ENCODE assay signal across 8 cellular contexts in the genomic region with DNA sequence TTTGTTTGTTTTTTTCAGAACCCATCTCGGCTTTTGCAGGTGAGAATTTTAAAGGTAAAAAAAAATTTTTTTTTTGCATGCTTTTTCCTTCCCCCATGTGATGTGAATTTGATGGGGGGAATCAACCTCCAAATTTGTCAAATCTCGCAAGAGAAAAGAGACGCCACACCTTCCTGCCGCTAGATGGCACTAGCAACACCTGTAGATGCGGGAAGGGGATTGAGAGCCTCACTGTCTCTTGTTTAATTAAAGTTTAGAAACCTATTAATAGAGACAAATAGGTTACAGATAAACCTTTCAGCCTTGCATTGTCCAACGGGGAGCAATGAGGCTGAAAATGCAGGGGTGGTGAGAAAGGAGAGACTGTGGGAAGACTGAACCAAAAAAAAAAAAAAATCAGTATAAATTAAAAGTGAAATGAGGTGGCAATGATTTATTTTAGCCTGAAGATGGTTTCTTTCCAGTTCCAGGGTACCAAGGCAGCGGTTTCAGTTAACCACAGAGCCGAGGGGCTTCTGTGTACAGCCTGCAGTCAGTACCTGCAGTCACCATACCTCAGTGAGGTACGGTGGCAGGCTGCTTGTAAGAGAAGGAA.
DNase-seq lines count a peak whose midpoint lies in the region; ATAC-seq and TF ChIP-seq lines count a peak whose summit lies in the region.

No MANE protein-coding gene starts in this region.

- H3K4me1 Mint-ChIP-seq in activated naive CD8-positive, alpha-beta T cell treated with anti-CD3 and anti-CD28 coated beads, Interleukin-2, amount 10 ng/mL, durations not matched to agents 7 days and 5 days = peaks cover 3% of the 10 kb centered on the region

- no peak overlapping the region for H3K27ac Mint-ChIP-seq in activated naive CD8-positive, alpha-beta T cell treated with anti-CD3 and anti-CD28 coated beads, Interleukin-2, amount 10 ng/mL, durations not matched to agents 7 days and 5 days

- POLR2A ChIA-PET in activated naive CD8-positive, alpha-beta T cell treated with anti-CD3 and anti-CD28 coated beads, Interleukin-2, amount 10 ng/mL, durations not matched to agents 7 days and 5 days (lab: Charles Lee) = no interaction called here

- H3K27me3 ChIP-seq in cardiac muscle cell = no peaks in the 10 kb centered on the region
- H3K27me3 ChIP-seq in SJSA1 (replicated peaks) = no peaks in the 10 kb centered on the region
- H3K27me3 ChIP-seq in sigmoid colon = no peaks in the 10 kb centered on the region

- H3K9me3 Mint-ChIP-seq in activated naive CD8-positive, alpha-beta T cell treated with anti-CD3 and anti-CD28 coated beads, Interleukin-2, amount 10 ng/mL, durations not matched to agents 7 days and 5 days = no peaks in the 10 kb centered on the region

- TF ChIP-seq CTCF in cardiac muscle cell (IDR thresholded peaks at IDR 0.05; ENCODE audit: low read depth, low read length) (peak; percentile 96), sigmoid colon (IDR thresholded peaks at IDR 0.05) (peak; percentile 82 to 92 (median 88))

- H3K9me3 ChIP-seq in cardiac muscle cell (ENCODE audit: low read depth) = no peaks in the 10 kb centered on the region
- H3K9me3 ChIP-seq in SJSA1 (replicated peaks) = no peaks in the 10 kb centered on the region
- H3K9me3 ChIP-seq in sigmoid colon = no peaks in the 10 kb centered on the region

- intact Hi-C loops in cardiac septum (cut with DNase I) (loop anchor here (2.0 kb wide), 1 partner anchor 158 kb away; no protein-coding TSS in a partner anchor), left ventricle myocardium superior (cut with micrococcal nuclease) (loop anchor here (10.0 kb wide), 1 partner anchor 178 kb away; no protein-coding TSS in a partner anchor), sigmoid colon (cut with DNase I) (loop anchor here (1.0 to 5.0 kb wide), 3 partner anchors 80 to 160 kb away; no protein-coding TSS in a partner anchor)

- DNase-seq in cardiac muscle cell (ENCODE audit: low read depth in 1 of 2, low spot score in 1 of 2) (peak; percentile 75), cardiac septum (ENCODE audit: low spot score) (no peak), SJSA1 (ENCODE audit: low read depth in 1 of 2, low spot score in 2 of 2) (peak; percentile 61 to 66), left ventricle myocardium superior (peak; percentile 69), sigmoid colon (peak; percentile 89)
- peak; percentile 49 for DNase-seq in activated naive CD8-positive, alpha-beta T cell treated with anti-CD3 and anti-CD28 coated beads, Interleukin-2, amount 10 ng/mL, durations not matched to agents 7 days and 5 days

- TF ChIP-seq POLR2A in sigmoid colon (IDR thresholded peaks at IDR 0.05) = no peak

- H3K27me3 Mint-ChIP-seq in activated naive CD8-positive, alpha-beta T cell treated with anti-CD3 and anti-CD28 coated beads, Interleukin-2, amount 10 ng/mL, durations not matched to agents 7 days and 5 days = peaks cover 36% of the 10 kb centered on the region

- H3K27ac ChIP-seq in cardiac muscle cell = no peak overlapping the region
- no peak overlapping the region for H3K27ac ChIP-seq in SJSA1
- peak overlapping the region; percentile 86 to 99 (median 94) for H3K27ac ChIP-seq in sigmoid colon

- H3K4me3 Mint-ChIP-seq in activated naive CD8-positive, alpha-beta T cell treated with anti-CD3 and anti-CD28 coated beads, Interleukin-2, amount 10 ng/mL, durations not matched to agents 7 days and 5 days = no peak overlapping the region

- H3K36me3 Mint-ChIP-seq in activated naive CD8-positive, alpha-beta T cell treated with anti-CD3 and anti-CD28 coated beads, Interleukin-2, amount 10 ng/mL, durations not matched to agents 7 days and 5 days = no peaks in the 10 kb centered on the region

- peak; percentile 68 for TF ChIP-seq RAD21 in Ishikawa (IDR thresholded peaks at IDR 0.05; ENCODE audit: low read depth)

- H3K36me3 ChIP-seq in cardiac muscle cell (no peaks in the 10 kb centered on the region), SJSA1 (no peaks in the 10 kb centered on the region), sigmoid colon (peaks cover 8 to 60% (median 22%) of the 10 kb centered on the region in 4 donors)

- WGBS in sigmoid colon, 2 donors = 12 to 13% methylated on average over 9 of the region's 9 CpGs

- H3K4me3 ChIP-seq in cardiac muscle cell (no peak overlapping the region), SJSA1 (no peak overlapping the region), sigmoid colon (no peak overlapping the region)

- TF ChIP-seq EP300 in Ishikawa (IDR thresholded peaks at IDR 0.05; ENCODE audit: borderline replicate concordance) (no peak), sigmoid colon (IDR thresholded peaks at IDR 0.05) (no peak)

- no peak for ATAC-seq in activated naive CD8-positive, alpha-beta T cell treated with anti-CD3 and anti-CD28 coated beads, Interleukin-2, amount 10 ng/mL, durations not matched to agents 7 days and 5 days (ENCODE audit: low read depth)
- ATAC-seq in left ventricle myocardium superior (peak; percentile 23), GM21447 (IDR thresholded peaks at IDR 0.05; ENCODE audit: unreplicated experiment) (no peak)

- H3K4me1 ChIP-seq in cardiac muscle cell (ENCODE audit: low read depth) = peaks cover 39% of the 10 kb centered on the region
- H3K4me1 ChIP-seq in SJSA1 (replicated peaks) = peaks cover 39% of the 10 kb centered on the region
- peaks cover 0 to 98% (median 94%) of the 10 kb centered on the region in 4 donors for H3K4me1 ChIP-seq in sigmoid colon

TF ChIP-seq in Ishikawa, 13 proteins besides CTCF, POLR2A, EP300 and RAD21:
- TF ChIP-seq ZBTB7A (IDR thresholded peaks at IDR 0.05; ENCODE audit: low read depth) = no peak

Comparison
In these comparisons a context has a peak if more than half of its experiments do, and no peak if none do; other contexts are left out.
1. H3K27ac ChIP-seq: peak in sigmoid colon (4 of 4); none in cardiac muscle cell (single experiment) and SJSA1 (single experiment).